Comparison of ENCODE assay signal across 9 cellular contexts in genomic region chr12:57807285-57807684, GRCh38.
"Had no signal": no experiment of that assay in that cellular context is flagged by ENCODE, and none has a peak within 500 bp of the region (broad histone marks: within the 10 kb centered on the region; RNA-seq: fewer than 3 reads in every experiment).

No MANE protein-coding gene starts in this region.

- H3K4me1 ChIP-seq: HAP-1 had no signal

- H3K36me3 ChIP-seq: HAP-1 had no signal

- H3K9me3 ChIP-seq: HAP-1 had no signal

- H3K27ac Mint-ChIP-seq: GM23338, H9, HFFc6 had no signal

- H3K27ac ChIP-seq: GM23248 had no signal

- H3K4me3 ChIP-seq: GM23248, GM23338, HAP-1 had no signal

- ATAC-seq: GM23338, HCT116 had no signal

- H3K4me3 Mint-ChIP-seq: GM23338, H9, HFFc6 had no signal

- H3K4me1 Mint-ChIP-seq: GM23338 had no signal

- H3K9me3 Mint-ChIP-seq: GM23338, H9, HFFc6 had no signal

- DNase-seq: GM23248, GOT3, H7, H9, HCEC 1CT, HFFc6 had no signal
